8 cellular contexts compared by ENCODE assay signal in genomic region chr5:95591490-95591901, GRCh38. TPM values are rescaled to one million over a fixed set of nuclear protein-coding genes. Genes with fewer than 3 reads are reported as not detected.
DNase-seq lines count a peak whose midpoint lies in the region; ATAC-seq and TF ChIP-seq lines count a peak whose summit lies in the region.

No MANE protein-coding gene starts in this region.

- no peaks in the 10 kb centered on the region; a peak in 3 of 7 replicates for H3K36me3 Mint-ChIP-seq in H9 (ENCODE audit: insufficient read depth in 1 of 3, low read depth in 3 of 3)

- no peak overlapping the region for H3K4me2 ChIP-seq in H9 (ENCODE audit: insufficient read depth, insufficient read length, low read length)

- H3K27ac ChIP-seq in H9 (ENCODE audit: insufficient read length, low read depth, low read length) = no peak overlapping the region

- no peak overlapping the region for H3K9ac ChIP-seq in H9 (ENCODE audit: extremely low read depth, insufficient read length, low read length)

- H3K18ac ChIP-seq in H9 (ENCODE audit: insufficient read length, low read depth, low read length) = no peak overlapping the region

- H4K20me1 ChIP-seq in H9 (ENCODE audit: control insufficient read depth, insufficient read depth, insufficient read length) = no peaks in the 10 kb centered on the region

- peak; percentile 88 for ATAC-seq in GM21786 (IDR thresholded peaks at IDR 0.05; ENCODE audit: unreplicated experiment)
- no peak for ATAC-seq in GM19452 (IDR thresholded peaks at IDR 0.05; ENCODE audit: unreplicated experiment)

- no peak overlapping the region for H4K5ac ChIP-seq in H9 (ENCODE audit: insufficient read length, low read depth, low read length)

- no peak overlapping the region for H2BK20ac ChIP-seq in H9 (ENCODE audit: low read depth, low read length, poor library complexity, severe bottlenecking)

- no peak overlapping the region for H4K8ac ChIP-seq in H9 (replicated peaks; ENCODE audit: insufficient read length, low read depth, low read length)

- H3K4me1 ChIP-seq in H9 (ENCODE audit: insufficient read depth, low read length) = no peaks in the 10 kb centered on the region

- no peak overlapping the region for H3K56ac ChIP-seq in H9 (ENCODE audit: insufficient read length, low read depth, low read length)

- no peak overlapping the region for H3K27ac Mint-ChIP-seq in H9

- H3K4me1 Mint-ChIP-seq in H9 = peaks cover 4% of the 10 kb centered on the region in 2 experiments; a peak in 2 of 4 replicates

- no peak overlapping the region for H2BK15ac ChIP-seq in H9 (ENCODE audit: low read depth, low read length)

- H2BK120ac ChIP-seq in H9 (ENCODE audit: low read depth, low read length, poor library complexity, severe bottlenecking) = no peak overlapping the region

- in situ Hi-C loops in GM13976 (cut with MboI; ENCODE audit: low sequenced_read_pairs, unreplicated experiment) = no loop called here

- no peaks in the 10 kb centered on the region for H3K9me3 ChIP-seq in H9 (ENCODE audit: control insufficient read depth, low read depth, low read length)

- no peak overlapping the region for H2AK5ac ChIP-seq in H9 (ENCODE audit: insufficient read length, low read length)

- H3K14ac ChIP-seq in H9 (ENCODE audit: insufficient read depth, low read length) = no peak overlapping the region

- peak; percentile 17 for DNase-seq in GM13976 (ENCODE audit: low spot score)
- DNase-seq in LHCN-M2 (ENCODE audit: low read depth) = peak; percentile 87
- DNase-seq in foreskin melanocyte = peak; percentile 93
- no peak for DNase-seq in H9
- no peak for DNase-seq in NCI-H187 treated with DMSO at 0.1 percent for 48 hours (lab: John Stamatoyannopoulos, UW)
- DNase-seq in NCI-H1694 (lab: John Stamatoyannopoulos, UW) = no peak

- no peak overlapping the region for H4K91ac ChIP-seq in H9 (ENCODE audit: insufficient read length, low read depth, low read length)

- no peaks in the 10 kb centered on the region for H3K79me1 ChIP-seq in H9 (ENCODE audit: insufficient read depth, low read depth, low read length, poor library complexity, severe bottlenecking)

- no peaks in the 10 kb centered on the region for H3K79me2 ChIP-seq in H9 (ENCODE audit: insufficient read depth, low read length)

- H3K9me3 Mint-ChIP-seq in H9 = no peaks in the 10 kb centered on the region; a peak in 1 of 5 replicates

- no peak overlapping the region for H3T11ph ChIP-seq in H9 (ENCODE audit: low read length)

- H2AFZ ChIP-seq in H9 (ENCODE audit: low read length) = no peak overlapping the region

- no peaks in the 10 kb centered on the region for H3K27me3 ChIP-seq in H9 (ENCODE audit: insufficient read depth, low read length)

- H3K23ac ChIP-seq in H9 (ENCODE audit: insufficient read length, low read depth, low read length) = no peak overlapping the region

- no CpG with 5 or more reads among the region's 5 CpGs for WGBS in H9 (ENCODE audit: extremely low coverage, insufficient read length, low lambda C conversion rate)

- no peak overlapping the region for H3K4me3 Mint-ChIP-seq in H9

- H2BK12ac ChIP-seq in H9 (ENCODE audit: insufficient read length, low read depth, low read length) = no peak overlapping the region

- H3K23me2 ChIP-seq in H9 (ENCODE audit: insufficient read length, low read depth, low read length, poor library complexity, severe bottlenecking) = no peaks in the 10 kb centered on the region

- no peaks in the 10 kb centered on the region for H3K27me3 Mint-ChIP-seq in H9 (ENCODE audit: low read depth)

- H2BK5ac ChIP-seq in H9 (ENCODE audit: insufficient read length, low read length) = no peak overlapping the region

- TF ChIP-seq CTCF in GM13976 (IDR thresholded peaks at IDR 0.05; ENCODE audit: borderline replicate concordance, control extremely low read depth, extremely low read depth, insufficient read depth, missing control alignments) (no peak), H9 (conservative IDR thresholded peaks at IDR 0.05) (no peak)

- no peak overlapping the region for H3K4ac ChIP-seq in H9 (ENCODE audit: low read depth, low read length)

RNA-seq across cellular contexts. Expression of gene GPR150, which starts 28.4 kb away (rescaled TPM):
- 1.3 and 1.6 TPM in 2 replicates for total RNA-seq in LHCN-M2 (2014; rRNA removed)
- 0.33 TPM for polyA plus RNA-seq in LHCN-M2 (2012)
- total RNA-seq in H9 (2021) = 0.11 TPM in 1 of 2 replicates, not detected in the other

RNA-seq across cellular contexts. Expression of gene ARSK, which starts 36.6 kb away (rescaled TPM):
- total RNA-seq in LHCN-M2 (2014; rRNA removed) (10.0 and 10.4 TPM in 2 replicates), H9 (2021) (8.5 and 8.6 TPM in 2 replicates)
- polyA plus RNA-seq in LHCN-M2 (2012) = 3.6 TPM

RNA-seq across cellular contexts. Expression of gene SKIC3, which starts 36.7 kb away (rescaled TPM):
- 88.0 and 98.6 TPM in 2 replicates for total RNA-seq in LHCN-M2 (2014; rRNA removed)
- 23.8 TPM for polyA plus RNA-seq in LHCN-M2 (2012)
- 64.7 and 69.3 TPM in 2 replicates for total RNA-seq in H9 (2021)

RNA-seq across cellular contexts. Expression of gene RFESD, which starts 55.1 kb away (rescaled TPM):
- total RNA-seq in LHCN-M2 (2014; rRNA removed) (1.9 TPM in 2 replicates), H9 (2021) (1.7 and 2.6 TPM in 2 replicates)
- 1.9 TPM for polyA plus RNA-seq in LHCN-M2 (2012)

Comparison
In these comparisons a context has a peak if more than half of its experiments do, and no peak if none do; other contexts are left out.
1. DNase-seq: peak in GM13976 (single experiment), LHCN-M2 (single experiment) and foreskin melanocyte (single experiment); none in H9 (single experiment), NCI-H187 treated with DMSO at 0.1 percent for 48 hours (single experiment) and NCI-H1694 (single experiment).